Comparison of ENCODE assay signal across 28 cellular contexts in genomic region chr7:55060085-55060484, GRCh38. TPM values are rescaled to one million over a fixed set of nuclear protein-coding genes. Genes with fewer than 3 reads are reported as not detected.
"Had no signal": no experiment of that assay in that cellular context is flagged by ENCODE, and none has a peak within 500 bp of the region (broad histone marks: within the 10 kb centered on the region; RNA-seq: fewer than 3 reads in every experiment).

No MANE protein-coding gene starts in this region.

- H3K27me3 ChIP-seq: foreskin keratinocyte, hepatocyte, ovary, right atrium auricular region, tibial artery had no signal

- H3K4me2 ChIP-seq: hepatocyte had no signal

- H3K27ac ChIP-seq: foreskin keratinocyte, lower lobe of right lung, ovary had no signal

- H3K9me3 ChIP-seq: lower lobe of right lung, ovary, psoas muscle, right atrium auricular region, tibial artery had no signal

- H3K4me3 Mint-ChIP-seq: activated naive CD4-positive, alpha-beta T cell treated with anti-CD3 and anti-CD28 coated beads for 36 hours; activated naive CD8-positive, alpha-beta T cell treated with anti-CD3 and anti-CD28 coated beads, Interleukin-2, amount 10 ng/mL, durations not matched to agents 7 days and 5 days; activated T-cell treated with anti-CD3 and anti-CD28 coated beads, Interleukin-2, amount 50 U/mL, for 24 hours; endodermal cell; immature natural killer cell; naive thymus-derived CD8-positive, alpha-beta T cell; stimulated activated naive CD8-positive, alpha-beta T cell treated with anti-CD3 and anti-CD28 coated beads, Interleukin-15, Interleukin-2, amounts not matched to agents 100 ng/mL and 50 ng/mL, for 24 hours; WTC11 had no signal

- H3K36me3 Mint-ChIP-seq: activated naive CD8-positive, alpha-beta T cell treated with anti-CD3 and anti-CD28 coated beads, Interleukin-2, amount 10 ng/mL, durations not matched to agents 7 days and 5 days; naive thymus-derived CD8-positive, alpha-beta T cell; WTC11 had no signal

- H3K36me3 ChIP-seq: lower lobe of right lung, ovary, right atrium auricular region, tibial artery had no signal

- ATAC-seq: foreskin keratinocyte; naive thymus-derived CD8-positive, alpha-beta T cell; WTC11 had no signal

- H2AFZ ChIP-seq: hepatocyte had no signal

- H3K27ac Mint-ChIP-seq: activated naive CD4-positive, alpha-beta T cell treated with anti-CD3 and anti-CD28 coated beads for 36 hours; activated naive CD8-positive, alpha-beta T cell treated with anti-CD3 and anti-CD28 coated beads, Interleukin-2, amount 10 ng/mL, durations not matched to agents 7 days and 5 days; activated T-cell treated with anti-CD3 and anti-CD28 coated beads, Interleukin-2, amount 50 U/mL, for 24 hours; activated T-helper 2 cell treated with anti-CD3 and anti-CD28 coated beads, Interferon-gamma antibody, Interleukin-2, Interleukin-4, amounts not matched to agents 10 μg/mL and 5 μg/mL and 100 μg/mL, durations not matched to agents 14 hours and 24 hours and 36 hours; endodermal cell; immature natural killer cell; naive thymus-derived CD8-positive, alpha-beta T cell; stimulated activated naive CD8-positive, alpha-beta T cell treated with anti-CD3 and anti-CD28 coated beads, Interleukin-15, Interleukin-2, amounts not matched to agents 100 ng/mL and 50 ng/mL, for 24 hours; WTC11 had no signal

- H3K9me3 Mint-ChIP-seq: activated naive CD4-positive, alpha-beta T cell treated with anti-CD3 and anti-CD28 coated beads for 36 hours; activated T-cell treated with anti-CD3 and anti-CD28 coated beads, Interleukin-2, amount 50 U/mL, for 24 hours; activated T-helper 2 cell treated with anti-CD3 and anti-CD28 coated beads, Interferon-gamma antibody, Interleukin-2, Interleukin-4, amounts not matched to agents 10 μg/mL and 5 μg/mL and 100 μg/mL, durations not matched to agents 14 hours and 24 hours and 36 hours; endodermal cell; stimulated activated naive CD8-positive, alpha-beta T cell treated with anti-CD3 and anti-CD28 coated beads, Interleukin-15, Interleukin-2, amounts not matched to agents 100 ng/mL and 50 ng/mL, for 24 hours had no signal

- H3K4me3 ChIP-seq: hepatocyte, lower lobe of right lung, ovary, psoas muscle, right atrium auricular region, tibial artery had no signal

- DNase-seq: activated CD4-positive, alpha-beta T cell treated with anti-CD3 and anti-CD28 coated beads, Interleukin-2, amount 50 U/mL, for 4 hours; activated CD8-positive, alpha-beta memory T cell treated with anti-CD3 and anti-CD28 coated beads for 24 hours; activated CD8-positive, alpha-beta memory T cell treated with anti-CD3 and anti-CD28 coated beads, Interleukin-2, amount 50 U/mL, for 4 hours; activated naive CD4-positive, alpha-beta T cell treated with anti-CD3 and anti-CD28 coated beads for 36 hours; activated naive CD8-positive, alpha-beta T cell treated with anti-CD3 and anti-CD28 coated beads, Interleukin-2, amount 10 ng/mL, durations not matched to agents 7 days and 5 days; activated T-cell treated with anti-CD3 and anti-CD28 coated beads, Interleukin-2, amount 50 U/mL, for 24 hours; amniotic stem cell; cerebellar nuclear complex; cortex of kidney; endodermal cell; foreskin keratinocyte; glutamatergic neuron; immature natural killer cell; lower lobe of right lung; naive thymus-derived CD8-positive, alpha-beta T cell; ovary; psoas muscle; stimulated activated CD4-positive, alpha-beta T cell treated with anti-CD3 and anti-CD28 coated beads, Interleukin-12 subunit alpha, Interleukin-12 subunit beta, amount 100 ng/mL, for 4 hours; stimulated activated CD4-positive, alpha-beta T cell treated with anti-CD3 and anti-CD28 coated beads, Interleukin-4, amount 100 ng/mL, for 4 hours; substantia nigra; T-helper 9 cell; tibial artery had no signal

- H3K4me1 Mint-ChIP-seq: activated naive CD8-positive, alpha-beta T cell treated with anti-CD3 and anti-CD28 coated beads, Interleukin-2, amount 10 ng/mL, durations not matched to agents 7 days and 5 days; immature natural killer cell; naive thymus-derived CD8-positive, alpha-beta T cell had no signal

RNA-seq across cellular contexts. Expression of gene EGFR, which starts 41.3 kb away (rescaled TPM):
- total RNA-seq: activated naive CD4-positive, alpha-beta T cell treated with anti-CD3 and anti-CD28 coated beads for 36 hours; activated naive CD8-positive, alpha-beta T cell treated with anti-CD3 and anti-CD28 coated beads, Interleukin-2, amount 10 ng/mL, durations not matched to agents 7 days and 5 days; activated T-helper 2 cell treated with anti-CD3 and anti-CD28 coated beads, Interferon-gamma antibody, Interleukin-2, Interleukin-4, amounts not matched to agents 10 μg/mL and 5 μg/mL and 100 μg/mL, durations not matched to agents 14 hours and 24 hours and 36 hours; naive thymus-derived CD8-positive, alpha-beta T cell; T-helper 1 cell treated with Interleukin-12 subunit alpha and Interleukin-12 subunit beta and Interleukin-4 antibody, amounts not matched to agents 30 ng/mL and 1 ng/mL, for 36 hours had no signal
- polyA plus RNA-seq: immature natural killer cell; naive thymus-derived CD8-positive, alpha-beta T cell had no signal
